In genomic region chr9:21801683-21802417, GRCh38 we compare ENCODE assay signal across 8 cellular contexts. TPM values are rescaled to one million over a fixed set of nuclear protein-coding genes. Genes with fewer than 3 reads are reported as not detected.
DNase-seq lines count a peak whose midpoint lies in the region; ATAC-seq, FAIRE-seq and TF ChIP-seq lines count a peak whose summit lies in the region.

No MANE protein-coding gene starts in this region.

- H3K4me3 ChIP-seq in A549 (peak overlapping the region; percentile 69), neutrophil (ENCODE audit: low read depth in 1 of 2, low read length in 1 of 2) (peak overlapping the region; percentile 64 to 65)

- H3K4me1 ChIP-seq in A549, result peaks cover 40% of the 10 kb centered on the region
- H3K4me1 ChIP-seq in neutrophil (ENCODE audit: control insufficient read depth in 1 of 2, insufficient read depth in 1 of 2, low read depth in 1 of 2, low read length in 1 of 2), result peaks cover 8 to 18% of the 10 kb centered on the region in 2 experiments

- CTCF ChIA-PET in A549 (lab: Yijun Ruan, JAX) (interaction anchor here (0.6 to 3.6 kb wide), 5 partner anchors 11 to 476 kb away, joined by 3 to 10 read pairs (median 4); no protein-coding TSS in a partner anchor), GM10248 (lab: Yijun Ruan, JAX) (interaction anchor here (0.7 to 6.3 kb wide), 4 partner anchors 11 to 392 kb away, joined by 3 to 36 read pairs (median 5); no protein-coding TSS in a partner anchor)

- H3K4me1 Mint-ChIP-seq in glutamatergic neuron (ENCODE audit: low read depth, unreplicated experiment), result peaks cover 25% of the 10 kb centered on the region

- no peak for TF ChIP-seq EP300 in A549 (IDR thresholded peaks at IDR 0.05)

- TF ChIP-seq RAD21 in A549 (conservative IDR thresholded peaks at IDR 0.05 in 1 of 2, IDR thresholded peaks at IDR 0.05 in 1 of 2), result peak in 1 of 2 experiments; percentile 9; a peak in 1 of 5 replicates

- TF ChIP-seq CTCF in A549 (IDR thresholded peaks at IDR 0.05), result no peak
- TF ChIP-seq CTCF in GM10248 (IDR thresholded peaks at IDR 0.05; ENCODE audit: control extremely low read depth, extremely low read depth, low read depth, missing control alignments), result no peak
- TF ChIP-seq CTCF in glutamatergic neuron (IDR thresholded peaks at IDR 0.05; ENCODE audit: partially characterized antibody, unreplicated experiment), result no peak
- TF ChIP-seq CTCF in neutrophil (IDR thresholded peaks at IDR 0.05), result no peak

- ATAC-seq in A549 (peak; percentile 69 to 78), HG02798 (IDR thresholded peaks at IDR 0.05; ENCODE audit: poor library complexity, unreplicated experiment) (peak; percentile 19)

- no peak for FAIRE-seq in A549 (lab: Jason Lieb, UNC)

- peaks cover 10% of the 10 kb centered on the region for H3K27me3 Mint-ChIP-seq in glutamatergic neuron (ENCODE audit: unreplicated experiment)

- H3K4me2 ChIP-seq in A549, result peak overlapping the region; percentile 85

- peaks cover 3% of the 10 kb centered on the region for H3K36me3 Mint-ChIP-seq in glutamatergic neuron (ENCODE audit: unreplicated experiment)

- H3K36me3 ChIP-seq in neutrophil, result no peaks in the 10 kb centered on the region

- POLR2A ChIA-PET in A549 (lab: Yijun Ruan, JAX), result interaction anchor here (0.7 to 1.5 kb wide), 7 partner anchors 10 to 409 kb away, joined by 3 to 13 read pairs (median 3); no protein-coding TSS in a partner anchor
- POLR2A ChIA-PET in GM10248 (lab: Yijun Ruan, JAX), result no interaction called here

- no peak for TF ChIP-seq POLR2A in A549 (IDR thresholded peaks at IDR 0.05; ENCODE audit: low read length)

- H3K9me3 ChIP-seq in A549 (no peaks in the 10 kb centered on the region), neutrophil (no peaks in the 10 kb centered on the region)

- peak; percentile 54 to 82 for DNase-seq in A549 (ENCODE audit: low read depth in 1 of 2, low spot score in 1 of 2)
- DNase-seq in GM10248 (ENCODE audit: extremely low spot score), result peak; percentile 34
- peak; percentile 74 for DNase-seq in NCI-H2196 (lab: John Stamatoyannopoulos, UW; ENCODE audit: unreplicated experiment)
- DNase-seq in activated T-helper 9 cell treated with anti-CD3 and anti-CD28 coated beads, Interleukin-2, amount 50 U/mL, for 16 hours (ENCODE audit: low read depth), result peak; percentile 7
- peak; percentile 74 for DNase-seq in glutamatergic neuron
- DNase-seq in OCI-M2 (lab: John Stamatoyannopoulos, UW; ENCODE audit: unreplicated experiment), result no peak

- H3K4me3 Mint-ChIP-seq in glutamatergic neuron (ENCODE audit: unreplicated experiment), result peak overlapping the region; percentile 100

- H3K9me3 Mint-ChIP-seq in glutamatergic neuron (ENCODE audit: unreplicated experiment), result peaks cover 15% of the 10 kb centered on the region

- WGBS in A549 (ENCODE audit: missing lambda C conversion rate), result 19% methylated on average over 37 of the region's 37 CpGs

- H3K27ac Mint-ChIP-seq in glutamatergic neuron (ENCODE audit: unreplicated experiment), result peak overlapping the region; percentile 84

- H3K27ac ChIP-seq in A549 (peak overlapping the region; percentile 87 to 95), neutrophil (no peak overlapping the region)

- peaks cover 54% of the 10 kb centered on the region for H3K27me3 ChIP-seq in neutrophil

TF ChIP-seq in A549, 52 proteins besides CTCF, POLR2A, EP300 and RAD21 (continues in another document):
- TF ChIP-seq PHF8 (IDR thresholded peaks at IDR 0.05; ENCODE audit: borderline replicate concordance, low read depth) (peak; percentile 38; the same call in 1 of the 2 replicates), GATA3 (IDR thresholded peaks at IDR 0.05; ENCODE audit: borderline replicate concordance) (no peak), POLR2AphosphoS2 (conservative IDR thresholded peaks at IDR 0.05; ENCODE audit: low read length) (no peak), EHF (CRISPR knock-in tag; IDR thresholded peaks at IDR 0.05) (no peak), ELK1 (IDR thresholded peaks at IDR 0.05; ENCODE audit: low read depth, low read length) (no peak), ZSCAN20 (CRISPR knock-in tag; IDR thresholded peaks at IDR 0.05) (no peak), CHD2 (IDR thresholded peaks at IDR 0.05; ENCODE audit: low read length, partially characterized antibody) (peak; percentile 82), MYC (IDR thresholded peaks at IDR 0.05; ENCODE audit: borderline replicate concordance, low read length) (no peak), KDM1A (IDR thresholded peaks at IDR 0.05; ENCODE audit: low read depth) (no peak), EHMT2 (IDR thresholded peaks at IDR 0.05; ENCODE audit: low read depth) (no peak), RFX5 (IDR thresholded peaks at IDR 0.05) (no peak), HOXB5 (CRISPR knock-in tag; IDR thresholded peaks at IDR 0.05) (0 out of 2 replicates have a peak, but pooled peaks have one; percentile 14), ZFP36 (IDR thresholded peaks at IDR 0.05; ENCODE audit: borderline replicate concordance, partially characterized antibody) (no peak)
- TF ChIP-seq, protein P1, sequence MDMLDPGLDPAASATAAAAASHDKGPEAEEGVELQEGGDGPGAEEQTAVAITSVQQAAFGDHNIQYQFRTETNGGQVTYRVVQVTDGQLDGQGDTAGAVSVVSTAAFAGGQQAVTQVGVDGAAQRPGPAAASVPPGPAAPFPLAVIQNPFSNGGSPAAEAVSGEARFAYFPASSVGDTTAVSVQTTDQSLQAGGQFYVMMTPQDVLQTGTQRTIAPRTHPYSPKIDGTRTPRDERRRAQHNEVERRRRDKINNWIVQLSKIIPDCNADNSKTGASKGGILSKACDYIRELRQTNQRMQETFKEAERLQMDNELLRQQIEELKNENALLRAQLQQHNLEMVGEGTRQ (IDR thresholded peaks at IDR 0.05), result no peak
- TF ChIP-seq, protein P2, sequence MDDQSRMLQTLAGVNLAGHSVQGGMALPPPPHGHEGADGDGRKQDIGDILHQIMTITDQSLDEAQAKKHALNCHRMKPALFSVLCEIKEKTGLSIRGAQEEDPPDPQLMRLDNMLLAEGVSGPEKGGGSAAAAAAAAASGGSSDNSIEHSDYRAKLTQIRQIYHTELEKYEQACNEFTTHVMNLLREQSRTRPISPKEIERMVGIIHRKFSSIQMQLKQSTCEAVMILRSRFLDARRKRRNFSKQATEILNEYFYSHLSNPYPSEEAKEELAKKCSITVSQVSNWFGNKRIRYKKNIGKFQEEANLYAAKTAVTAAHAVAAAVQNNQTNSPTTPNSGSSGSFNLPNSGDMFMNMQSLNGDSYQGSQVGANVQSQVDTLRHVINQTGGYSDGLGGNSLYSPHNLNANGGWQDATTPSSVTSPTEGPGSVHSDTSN (IDR thresholded peaks at IDR 0.05), result no peak
- TF ChIP-seq, protein P3, sequence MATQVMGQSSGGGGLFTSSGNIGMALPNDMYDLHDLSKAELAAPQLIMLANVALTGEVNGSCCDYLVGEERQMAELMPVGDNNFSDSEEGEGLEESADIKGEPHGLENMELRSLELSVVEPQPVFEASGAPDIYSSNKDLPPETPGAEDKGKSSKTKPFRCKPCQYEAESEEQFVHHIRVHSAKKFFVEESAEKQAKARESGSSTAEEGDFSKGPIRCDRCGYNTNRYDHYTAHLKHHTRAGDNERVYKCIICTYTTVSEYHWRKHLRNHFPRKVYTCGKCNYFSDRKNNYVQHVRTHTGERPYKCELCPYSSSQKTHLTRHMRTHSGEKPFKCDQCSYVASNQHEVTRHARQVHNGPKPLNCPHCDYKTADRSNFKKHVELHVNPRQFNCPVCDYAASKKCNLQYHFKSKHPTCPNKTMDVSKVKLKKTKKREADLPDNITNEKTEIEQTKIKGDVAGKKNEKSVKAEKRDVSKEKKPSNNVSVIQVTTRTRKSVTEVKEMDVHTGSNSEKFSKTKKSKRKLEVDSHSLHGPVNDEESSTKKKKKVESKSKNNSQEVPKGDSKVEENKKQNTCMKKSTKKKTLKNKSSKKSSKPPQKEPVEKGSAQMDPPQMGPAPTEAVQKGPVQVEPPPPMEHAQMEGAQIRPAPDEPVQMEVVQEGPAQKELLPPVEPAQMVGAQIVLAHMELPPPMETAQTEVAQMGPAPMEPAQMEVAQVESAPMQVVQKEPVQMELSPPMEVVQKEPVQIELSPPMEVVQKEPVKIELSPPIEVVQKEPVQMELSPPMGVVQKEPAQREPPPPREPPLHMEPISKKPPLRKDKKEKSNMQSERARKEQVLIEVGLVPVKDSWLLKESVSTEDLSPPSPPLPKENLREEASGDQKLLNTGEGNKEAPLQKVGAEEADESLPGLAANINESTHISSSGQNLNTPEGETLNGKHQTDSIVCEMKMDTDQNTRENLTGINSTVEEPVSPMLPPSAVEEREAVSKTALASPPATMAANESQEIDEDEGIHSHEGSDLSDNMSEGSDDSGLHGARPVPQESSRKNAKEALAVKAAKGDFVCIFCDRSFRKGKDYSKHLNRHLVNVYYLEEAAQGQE (IDR thresholded peaks at IDR 0.05), result peak; percentile 45
- TF ChIP-seq, protein P4, sequence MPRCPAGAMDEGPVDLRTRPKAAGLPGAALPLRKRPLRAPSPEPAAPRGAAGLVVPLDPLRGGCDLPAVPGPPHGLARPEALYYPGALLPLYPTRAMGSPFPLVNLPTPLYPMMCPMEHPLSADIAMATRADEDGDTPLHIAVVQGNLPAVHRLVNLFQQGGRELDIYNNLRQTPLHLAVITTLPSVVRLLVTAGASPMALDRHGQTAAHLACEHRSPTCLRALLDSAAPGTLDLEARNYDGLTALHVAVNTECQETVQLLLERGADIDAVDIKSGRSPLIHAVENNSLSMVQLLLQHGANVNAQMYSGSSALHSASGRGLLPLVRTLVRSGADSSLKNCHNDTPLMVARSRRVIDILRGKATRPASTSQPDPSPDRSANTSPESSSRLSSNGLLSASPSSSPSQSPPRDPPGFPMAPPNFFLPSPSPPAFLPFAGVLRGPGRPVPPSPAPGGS (IDR thresholded peaks at IDR 0.05), result no peak; the same call in 2 of the 3 replicates

RNA-seq across cellular contexts. Expression of gene MTAP, which starts 0.6 kb away (rescaled TPM):
- 2.4 and 4.1 TPM in 2 replicates for polyA plus RNA-seq in A549 (2011; rRNA removed)
- polyA plus RNA-seq in A549 (2012; cell fraction: cytosol; rRNA removed), result 0.91 and 0.95 TPM in 2 replicates
- polyA plus RNA-seq in A549 (2012; cell fraction: nucleus; rRNA removed), result 2.8 TPM in 2 replicates
- 35.4 to 47.5 TPM (median 35.6 TPM) in 3 replicates for polyA plus RNA-seq in A549 (2017; fragmentation: RNase III; extraction: RNeasy Plus Mini Kit Qiagen cat#74134 plus additional on column Dnase treatment)
- 10.2 and 19.3 TPM in 2 replicates for polyA minus RNA-seq in A549 (2011; rRNA and poly(A)+ RNA removed)
- total RNA-seq in glutamatergic neuron (ENCODE audit: unreplicated experiment), result 48.1 TPM
